ENCODE assay signal across 22 cellular contexts in the genomic region with DNA sequence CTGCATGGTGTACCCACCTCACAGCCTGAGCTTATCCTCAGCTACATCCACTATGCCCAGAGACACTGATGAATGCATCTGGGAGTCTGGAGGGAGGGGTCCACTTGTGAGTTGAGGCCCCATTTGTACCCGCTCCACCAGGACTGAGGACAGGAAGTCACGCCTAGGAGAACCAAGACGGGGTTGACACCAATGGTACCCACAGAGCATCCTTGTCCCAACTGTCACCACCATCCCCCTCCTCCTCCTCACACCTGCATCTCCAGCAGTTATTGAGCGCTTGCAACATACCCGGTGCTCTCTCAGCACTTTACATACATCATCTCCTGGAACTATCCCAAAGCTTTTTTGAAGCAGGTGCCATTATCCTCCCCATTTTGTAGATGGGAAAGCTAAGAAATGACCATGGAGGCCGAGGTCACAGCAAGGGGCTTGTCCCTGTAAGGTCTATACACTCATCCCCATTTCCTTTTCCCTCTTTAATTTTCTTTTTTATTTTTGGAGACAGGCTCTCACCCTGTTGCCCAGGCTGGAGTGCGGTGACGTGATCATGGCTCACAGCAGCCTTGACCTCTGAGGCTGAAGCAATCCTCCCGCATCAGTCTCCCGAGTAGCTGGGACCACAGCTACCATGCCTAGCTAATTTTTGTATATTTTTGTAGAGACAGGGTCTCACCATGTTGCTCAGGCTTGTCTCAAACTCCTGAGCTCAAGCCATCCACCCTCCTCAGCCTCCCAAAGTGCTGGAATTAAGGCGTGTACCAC. TPM values are rescaled to one million over a fixed set of nuclear protein-coding genes. Genes with fewer than 3 reads are reported as not detected.
DNase-seq lines count a peak whose midpoint lies in the region; ATAC-seq and TF ChIP-seq lines count a peak whose summit lies in the region.
"Had no signal": no experiment of that assay in that cellular context is flagged by ENCODE, and none has a peak within 500 bp of the region (broad histone marks: within the 10 kb centered on the region; RNA-seq: fewer than 3 reads in every experiment).

No MANE protein-coding gene starts in this region.

- H4K91ac ChIP-seq in IMR-90 (ENCODE audit: insufficient read depth, low read depth, low read length), result no peak overlapping the region

- intact Hi-C loops in IMR-90 (cut with micrococcal nuclease), result no loop called here

- ATAC-seq in IMR-90 (ENCODE audit: low read depth), result no peak
- ATAC-seq in HG03039 (IDR thresholded peaks at IDR 0.05; ENCODE audit: unreplicated experiment), result no peak
- no peak for ATAC-seq in GM18873 (IDR thresholded peaks at IDR 0.05; ENCODE audit: low FRiP score, unreplicated experiment)

- H3K27ac Mint-ChIP-seq in T-helper 1 cell treated with Interleukin-12 subunit alpha and Interleukin-12 subunit beta and Interleukin-4 antibody, amounts not matched to agents 30 μg/mL and 1 μg/mL, for 36 hours, result peak overlapping the region; percentile 26
- peak overlapping the region; percentile 99 for H3K27ac Mint-ChIP-seq in endothelial cell (ENCODE audit: unreplicated experiment)
- H3K27ac Mint-ChIP-seq: activated CD4-positive, alpha-beta memory T cell treated with anti-CD3 and anti-CD28 coated beads for 36 hours had no signal

- peak overlapping the region; percentile 31; the same call in 1 of the 2 replicates for H2AK5ac ChIP-seq in IMR-90 (ENCODE audit: low read depth, low read length)

- H3K27me3 ChIP-seq in IMR-90 (ENCODE audit: control insufficient read depth, insufficient read depth, low read length) (peaks cover 8% of the 10 kb centered on the region), osteoblast (ENCODE audit: insufficient read depth, low read length) (no peaks in the 10 kb centered on the region)
- H3K27me3 ChIP-seq: tibial artery had no signal

- H4K5ac ChIP-seq in IMR-90 (ENCODE audit: low read depth, low read length), result no peak overlapping the region

- no peaks in the 10 kb centered on the region for H3K79me1 ChIP-seq in IMR-90 (ENCODE audit: low read depth in 1 of 2, low read length in 2 of 2)

- H2BK120ac ChIP-seq in IMR-90 (ENCODE audit: low read depth, low read length), result no peak overlapping the region

- H3K79me2 ChIP-seq in osteoblast (ENCODE audit: insufficient read depth, low read length), result no peaks in the 10 kb centered on the region

- no peak overlapping the region for H2BK5ac ChIP-seq in IMR-90 (ENCODE audit: low read depth, low read length, poor library complexity, severe bottlenecking)

- peak overlapping the region; percentile 63 for H2AK9ac ChIP-seq in IMR-90 (replicated peaks; ENCODE audit: low read depth, low read length, poor library complexity)

- H3K36me3 Mint-ChIP-seq in T-helper 1 cell treated with Interleukin-12 subunit alpha and Interleukin-12 subunit beta and Interleukin-4 antibody, amounts not matched to agents 30 μg/mL and 1 μg/mL, for 36 hours (ENCODE audit: low read depth), result peaks cover 47% of the 10 kb centered on the region
- H3K36me3 Mint-ChIP-seq in endothelial cell (ENCODE audit: low read depth, unreplicated experiment), result peaks cover 3% of the 10 kb centered on the region

- no TSS peak for BruUV-seq in IMR-90 (replicated peaks; lab: Mats Ljungman, UMichigan)

- H3K18ac ChIP-seq in IMR-90 (ENCODE audit: low read depth, low read length), result no peak overlapping the region

- H4K20me1 ChIP-seq in IMR-90 (ENCODE audit: insufficient read depth, low read length) (peaks cover 7% of the 10 kb centered on the region; the same call in 1 of the 2 replicates), osteoblast (ENCODE audit: insufficient read depth, low read length) (peaks cover 8% of the 10 kb centered on the region)

- no peak overlapping the region for H3K4me3 Mint-ChIP-seq in T-helper 1 cell treated with Interleukin-12 subunit alpha and Interleukin-12 subunit beta and Interleukin-4 antibody, amounts not matched to agents 30 μg/mL and 1 μg/mL, for 36 hours
- H3K4me3 Mint-ChIP-seq in endothelial cell (ENCODE audit: unreplicated experiment), result peak overlapping the region; percentile 31
- H3K4me3 Mint-ChIP-seq: activated B cell treated with CpG ODN at 0.5 μM for 24 hours; activated CD4-positive, alpha-beta memory T cell treated with anti-CD3 and anti-CD28 coated beads for 36 hours had no signal

- in situ Hi-C loops in IMR-90 (cut with MboI; ENCODE audit: low sequenced_read_pairs), result no loop called here

- H3K27ac ChIP-seq in IMR-90 (ENCODE audit: insufficient read depth, low read length) (no peak overlapping the region), osteoblast (ENCODE audit: low read depth, low read length) (no peak overlapping the region)

- POLR2A ChIA-PET in IMR-90 (lab: Charles Lee; ENCODE audit: unreplicated experiment), result no interaction called here

- H2AFZ ChIP-seq in IMR-90 (replicated peaks; ENCODE audit: low read length, poor library complexity), result no peak overlapping the region
- no peak overlapping the region for H2AFZ ChIP-seq in osteoblast (ENCODE audit: low read length)

- H3K9me3 ChIP-seq in IMR-90 (ENCODE audit: control insufficient read depth, insufficient read depth, low read length) (no peaks in the 10 kb centered on the region), osteoblast (ENCODE audit: low read depth, low read length) (no peaks in the 10 kb centered on the region)
- H3K9me3 ChIP-seq: HAP-1, tibial artery had no signal

- CTCF ChIA-PET in IMR-90 (lab: Yijun Ruan, JAX), result interaction anchor here (1.2 to 1.4 kb wide), 2 partner anchors 27 to 243 kb away, joined by 3 to 4 read pairs; no protein-coding TSS in a partner anchor

- peaks cover 7% of the 10 kb centered on the region; the same call in 1 of the 2 replicates for H3K9me1 ChIP-seq in IMR-90 (ENCODE audit: insufficient read depth, low read length)

- H3K4me3 ChIP-seq in IMR-90 (ENCODE audit: insufficient read depth, low read depth, low read length) (no peak overlapping the region), osteoblast (ENCODE audit: insufficient read depth, low read length) (no peak overlapping the region)
- H3K4me3 ChIP-seq: HAP-1, tibial artery had no signal

- dilution Hi-C loops in IMR-90 (cut with HindIII; ENCODE audit: low sequenced_read_pairs, unreplicated experiment), result no loop called here

- no peak overlapping the region for H3K4me2 ChIP-seq in IMR-90 (ENCODE audit: low read depth, low read length)
- no peak overlapping the region for H3K4me2 ChIP-seq in osteoblast (ENCODE audit: insufficient read depth, low read length)

- H3K36me3 ChIP-seq in IMR-90 (ENCODE audit: control insufficient read depth, insufficient read depth, low read length) (peaks cover 7% of the 10 kb centered on the region; the same call in 1 of the 2 replicates), osteoblast (ENCODE audit: insufficient read depth, low read length) (peaks cover 12% of the 10 kb centered on the region)

- no peaks in the 10 kb centered on the region for H3K9me3 Mint-ChIP-seq in T-helper 1 cell treated with Interleukin-12 subunit alpha and Interleukin-12 subunit beta and Interleukin-4 antibody, amounts not matched to agents 30 μg/mL and 1 μg/mL, for 36 hours
- H3K9me3 Mint-ChIP-seq in endothelial cell (ENCODE audit: unreplicated experiment), result no peaks in the 10 kb centered on the region
- H3K9me3 Mint-ChIP-seq: activated B cell treated with CpG ODN at 0.5 μM for 24 hours; activated CD4-positive, alpha-beta memory T cell treated with anti-CD3 and anti-CD28 coated beads for 36 hours had no signal

- H3K14ac ChIP-seq in IMR-90 (replicated peaks; ENCODE audit: low read depth, low read length), result no peak overlapping the region

- no peak overlapping the region for H3K23ac ChIP-seq in IMR-90 (ENCODE audit: low read depth, low read length)

- no peak overlapping the region for H3K56ac ChIP-seq in IMR-90 (ENCODE audit: extremely low read depth, insufficient read depth, low read length)

- TF ChIP-seq CTCF in IMR-90 (conservative IDR thresholded peaks at IDR 0.05; ENCODE audit: low read depth, low read length), result no peak
- TF ChIP-seq CTCF in endothelial cell (IDR thresholded peaks at IDR 0.05; ENCODE audit: unreplicated experiment), result no peak
- TF ChIP-seq CTCF in osteoblast (IDR thresholded peaks at IDR 0.05; ENCODE audit: extremely low read depth, low read depth, low read length), result no peak

- TF ChIP-seq POLR2A in IMR-90 (IDR thresholded peaks at IDR 0.05; ENCODE audit: low read depth, low read length), result no peak

- H4K8ac ChIP-seq in IMR-90 (ENCODE audit: low read depth in 2 of 2, low read length in 2 of 2), result no peak overlapping the region

- DNase-seq in IMR-90 (no peak), endothelial cell (ENCODE audit: low spot score) (no peak), osteoblast (ENCODE audit: insufficient read length, low spot score, missing footprints) (peak; percentile 44), anterior cingulate cortex (lab: John Stamatoyannopoulos, UW) (no peak)
- DNase-seq: activated B cell treated with CpG ODN at 0.5 μM for 24 hours; activated CD4-positive, alpha-beta memory T cell treated with anti-CD3 and anti-CD28 coated beads for 36 hours; activated T-cell treated with anti-CD3 and anti-CD28 coated beads, Interleukin-2, amount 50 U/mL, for 1 hour; C1 segment of cervical spinal cord; Calu3; glutamatergic neuron; kidney glomerular epithelial cell; NCI-H1417; NCI-H2107; NCI-H446 treated with DMSO at 0.1 percent for 48 hours; occipital lobe; stimulated activated CD4-positive, alpha-beta T cell treated with anti-CD3 and anti-CD28 coated beads, Interleukin-4, amount 100 ng/mL, for 24 hours; stimulated activated naive CD4-positive, alpha-beta T cell; tibial artery had no signal

- H3K9ac ChIP-seq in IMR-90 (ENCODE audit: low read depth, low read length), result no peak overlapping the region

- peak overlapping the region; percentile 15; the same call in 1 of the 2 replicates for H3K4ac ChIP-seq in IMR-90 (ENCODE audit: low read depth, low read length)

- peaks cover 55% of the 10 kb centered on the region for H3K4me1 Mint-ChIP-seq in T-helper 1 cell treated with Interleukin-12 subunit alpha and Interleukin-12 subunit beta and Interleukin-4 antibody, amounts not matched to agents 30 μg/mL and 1 μg/mL, for 36 hours (ENCODE audit: low read depth)
- peaks cover 53% of the 10 kb centered on the region for H3K4me1 Mint-ChIP-seq in endothelial cell (ENCODE audit: unreplicated experiment)

- H3K27me3 Mint-ChIP-seq in T-helper 1 cell treated with Interleukin-12 subunit alpha and Interleukin-12 subunit beta and Interleukin-4 antibody, amounts not matched to agents 30 μg/mL and 1 μg/mL, for 36 hours (ENCODE audit: low read depth), result no peaks in the 10 kb centered on the region
- H3K27me3 Mint-ChIP-seq in endothelial cell (ENCODE audit: unreplicated experiment), result peaks cover 21% of the 10 kb centered on the region
- H3K27me3 Mint-ChIP-seq: activated B cell treated with CpG ODN at 0.5 μM for 24 hours; activated CD4-positive, alpha-beta memory T cell treated with anti-CD3 and anti-CD28 coated beads for 36 hours had no signal

- H2BK15ac ChIP-seq in IMR-90 (ENCODE audit: low read depth, low read length), result peak overlapping the region; percentile 56; the same call in 1 of the 3 replicates

- TF ChIP-seq RAD21 in IMR-90 (IDR thresholded peaks at IDR 0.05; ENCODE audit: low read length), result no peak

- WGBS in IMR-90 (ENCODE audit: extremely low coverage in 2 of 2, insufficient read length in 1 of 2), 2 experiments, result no CpG with 5 or more reads among the region's 11 CpGs

- H2BK20ac ChIP-seq in IMR-90 (ENCODE audit: low read depth, low read length), result no peak overlapping the region; the same call in 1 of the 2 replicates

- H3K4me1 ChIP-seq in IMR-90 (ENCODE audit: control insufficient read depth, insufficient read depth, low read length) (peaks cover 9% of the 10 kb centered on the region), osteoblast (ENCODE audit: insufficient read depth, low read length) (peaks cover 19% of the 10 kb centered on the region)

RNA-seq across cellular contexts. Expression of gene DGLUCY, which starts 31.7 kb away (rescaled TPM):
- total RNA-seq in IMR-90 (2012; rRNA removed), result 8.6 and 13.3 TPM in 2 replicates
- polyA plus RNA-seq in IMR-90 (2012; rRNA removed), result 7.5 and 8.5 TPM in 2 replicates
- 3.9 and 6.8 TPM in 2 replicates for polyA plus RNA-seq in IMR-90 (2012; cell fraction: cytosol; rRNA removed)
- 13.4 and 17.4 TPM in 2 replicates for polyA plus RNA-seq in IMR-90 (2012; cell fraction: nucleus; rRNA removed; ENCODE audit: low replicate concordance)
- 65.1 TPM for total RNA-seq in endothelial cell (ENCODE audit: unreplicated experiment)
- 45.6 and 55.4 TPM in 2 replicates for total RNA-seq in osteoblast
